In genomic region chr16:1689853-1690252, GRCh38 we compare ENCODE assay signal across 18 cellular contexts. TPM values are rescaled to one million over a fixed set of nuclear protein-coding genes. Genes with fewer than 3 reads are reported as not detected.
DNase-seq lines count a peak whose midpoint lies in the region; ATAC-seq and TF ChIP-seq lines count a peak whose summit lies in the region.
"Had no signal": no experiment of that assay in that cellular context is flagged by ENCODE, and none has a peak within 500 bp of the region (broad histone marks: within the 10 kb centered on the region; RNA-seq: fewer than 3 reads in every experiment).

No MANE protein-coding gene starts in this region.

- TF ChIP-seq CTCF in Calu3 (IDR thresholded peaks at IDR 0.05; ENCODE audit: unreplicated experiment) (no peak), foreskin keratinocyte (conservative IDR thresholded peaks at IDR 0.05) (no peak), prostate gland (IDR thresholded peaks at IDR 0.05) (no peak)

- intact Hi-C loops in Calu3 (cut with micrococcal nuclease; ENCODE audit: unreplicated experiment) (loop anchor here (5.0 kb wide), 1 partner anchor 78 kb away; the partner anchor contains the start of genes CRAMP1 and IFT140), prostate gland (cut with DNase I) (no loop called here)
- intact Hi-C loops in activated T-helper 2 cell treated with anti-CD3 and anti-CD28 coated beads, Interferon-gamma antibody, Interleukin-2, Interleukin-4, amounts not matched to agents 10 μg/mL and 5 μg/mL and 100 μg/mL, durations not matched to agents 14 hours and 24 hours and 36 hours (cut with micrococcal nuclease) = no loop called here

- H3K9me3 ChIP-seq in T-helper 17 cell (ENCODE audit: control insufficient read depth, low read length, poor library complexity, severe bottlenecking) = no peaks in the 10 kb centered on the region
- H3K9me3 ChIP-seq in prostate gland = no peaks in the 10 kb centered on the region

- H3K36me3 Mint-ChIP-seq in Calu3 (ENCODE audit: insufficient read depth, unreplicated experiment) (peaks cover 98% of the 10 kb centered on the region), T-helper 17 cell (ENCODE audit: low read depth) (no peaks in the 10 kb centered on the region)
- H3K36me3 Mint-ChIP-seq in activated T-helper 2 cell treated with anti-CD3 and anti-CD28 coated beads, Interferon-gamma antibody, Interleukin-2, Interleukin-4, amounts not matched to agents 10 μg/mL and 5 μg/mL and 100 μg/mL, durations not matched to agents 14 hours and 24 hours and 36 hours (ENCODE audit: low read depth) = peaks cover 77% of the 10 kb centered on the region
- peaks cover 53% of the 10 kb centered on the region for H3K36me3 Mint-ChIP-seq in stimulated activated memory B cell treated with anti-CD40 and anti-IgM and Interleukin-4, amounts not matched to agents 10 μg/mL and 1 μg/mL and 100 μg/mL, for 72 hours

- H3K27ac ChIP-seq in foreskin keratinocyte = peak overlapping the region; percentile 91
- H3K27ac ChIP-seq in prostate gland = peak overlapping the region; percentile 74 to 89
- H3K27ac ChIP-seq: SK-N-MC had no signal

- WGBS in prostate gland = 63% methylated on average over 13 of the region's 13 CpGs

- H3K4me1 ChIP-seq in foreskin keratinocyte (peaks cover 43% of the 10 kb centered on the region), prostate gland (replicated peaks) (peaks cover 19% of the 10 kb centered on the region)

- ATAC-seq in T-helper 17 cell (no peak), foreskin keratinocyte (no peak), GM18870 (IDR thresholded peaks at IDR 0.05; ENCODE audit: unreplicated experiment) (no peak)
- ATAC-seq in stimulated activated memory B cell treated with anti-CD40 and anti-IgM and Interleukin-4, amounts not matched to agents 10 μg/mL and 1 μg/mL and 100 μg/mL, for 72 hours = no peak
- ATAC-seq: K562, sciatic nerve had no signal

- CTCF ChIA-PET in Calu3 (lab: Charles Lee) = interaction anchor here (2.5 to 3.0 kb wide), 2 partner anchors 12 to 16 kb away, joined by 15 to 18 read pairs; partner anchors contain the start of genes JPT2 and MAPK8IP3

- DNase-seq in Calu3 (peak; percentile 31), T-helper 17 cell (no peak), foreskin keratinocyte (peak in 1 of 2 donors; percentile 60), prostate gland (ENCODE audit: low spot score) (no peak), AML-193 (lab: John Stamatoyannopoulos, UW) (no peak)
- no peak for DNase-seq in activated T-helper 2 cell treated with anti-CD3 and anti-CD28 coated beads, Interferon-gamma antibody, Interleukin-2, Interleukin-4, amounts not matched to agents 10 μg/mL and 5 μg/mL and 100 μg/mL, durations not matched to agents 14 hours and 24 hours and 36 hours (ENCODE audit: low spot score)
- DNase-seq: activated naive CD8-positive, alpha-beta T cell treated with anti-CD3 and anti-CD28 coated beads, Interleukin-2, amount 10 ng/mL, durations not matched to agents 7 days and 5 days; erythroblast; GF-D8; H9; left ventricle myocardium superior; NCI-H82 had no signal

- H3K4me3 Mint-ChIP-seq in Calu3 (ENCODE audit: low read depth, unreplicated experiment) = peak overlapping the region; percentile 56
- H3K4me3 Mint-ChIP-seq in T-helper 17 cell = no peak overlapping the region
- no peak overlapping the region for H3K4me3 Mint-ChIP-seq in activated T-helper 2 cell treated with anti-CD3 and anti-CD28 coated beads, Interferon-gamma antibody, Interleukin-2, Interleukin-4, amounts not matched to agents 10 μg/mL and 5 μg/mL and 100 μg/mL, durations not matched to agents 14 hours and 24 hours and 36 hours (ENCODE audit: low read depth)
- H3K4me3 Mint-ChIP-seq in stimulated activated memory B cell treated with anti-CD40 and anti-IgM and Interleukin-4, amounts not matched to agents 10 μg/mL and 1 μg/mL and 100 μg/mL, for 72 hours = no peak overlapping the region
- H3K4me3 Mint-ChIP-seq: activated naive CD8-positive, alpha-beta T cell treated with anti-CD3 and anti-CD28 coated beads, Interleukin-2, amount 10 ng/mL, durations not matched to agents 7 days and 5 days; H9; stimulated activated naive CD8-positive, alpha-beta T cell treated with anti-CD3 and anti-CD28 coated beads, Interleukin-15, Interleukin-2, amounts not matched to agents 100 ng/mL and 50 ng/mL, for 24 hours had no signal

- H3K27me3 ChIP-seq in foreskin keratinocyte = no peaks in the 10 kb centered on the region
- H3K27me3 ChIP-seq in prostate gland (replicated peaks; ENCODE audit: insufficient read depth) = no peaks in the 10 kb centered on the region

- BruUV-seq in Calu3 (replicated peaks; lab: Mats Ljungman, UMichigan) = no TSS peak

- peaks cover 0 to 17% of the 10 kb centered on the region in 2 donors for H3K36me3 ChIP-seq in prostate gland

- no peak overlapping the region for H3K4me3 ChIP-seq in prostate gland
- H3K4me3 ChIP-seq: K562, SK-N-MC had no signal

- no peaks in the 10 kb centered on the region for H3K27me3 Mint-ChIP-seq in Calu3 (ENCODE audit: unreplicated experiment)
- H3K27me3 Mint-ChIP-seq in T-helper 17 cell = no peaks in the 10 kb centered on the region
- H3K27me3 Mint-ChIP-seq in activated T-helper 2 cell treated with anti-CD3 and anti-CD28 coated beads, Interferon-gamma antibody, Interleukin-2, Interleukin-4, amounts not matched to agents 10 μg/mL and 5 μg/mL and 100 μg/mL, durations not matched to agents 14 hours and 24 hours and 36 hours (ENCODE audit: low read depth) = no peaks in the 10 kb centered on the region
- H3K27me3 Mint-ChIP-seq in stimulated activated memory B cell treated with anti-CD40 and anti-IgM and Interleukin-4, amounts not matched to agents 10 μg/mL and 1 μg/mL and 100 μg/mL, for 72 hours = no peaks in the 10 kb centered on the region
- H3K27me3 Mint-ChIP-seq: activated naive CD8-positive, alpha-beta T cell treated with anti-CD3 and anti-CD28 coated beads, Interleukin-2, amount 10 ng/mL, durations not matched to agents 7 days and 5 days; stimulated activated naive CD8-positive, alpha-beta T cell treated with anti-CD3 and anti-CD28 coated beads, Interleukin-15, Interleukin-2, amounts not matched to agents 100 ng/mL and 50 ng/mL, for 24 hours had no signal

- TF ChIP-seq POLR2A in prostate gland (IDR thresholded peaks at IDR 0.05) = no peak

- peak overlapping the region; percentile 91 for H3K27ac Mint-ChIP-seq in Calu3 (ENCODE audit: unreplicated experiment)
- H3K27ac Mint-ChIP-seq in T-helper 17 cell = peak overlapping the region; percentile 3
- H3K27ac Mint-ChIP-seq in activated T-helper 2 cell treated with anti-CD3 and anti-CD28 coated beads, Interferon-gamma antibody, Interleukin-2, Interleukin-4, amounts not matched to agents 10 μg/mL and 5 μg/mL and 100 μg/mL, durations not matched to agents 14 hours and 24 hours and 36 hours = no peak overlapping the region
- no peak overlapping the region for H3K27ac Mint-ChIP-seq in stimulated activated memory B cell treated with anti-CD40 and anti-IgM and Interleukin-4, amounts not matched to agents 10 μg/mL and 1 μg/mL and 100 μg/mL, for 72 hours
- H3K27ac Mint-ChIP-seq: activated naive CD8-positive, alpha-beta T cell treated with anti-CD3 and anti-CD28 coated beads, Interleukin-2, amount 10 ng/mL, durations not matched to agents 7 days and 5 days; stimulated activated naive CD8-positive, alpha-beta T cell treated with anti-CD3 and anti-CD28 coated beads, Interleukin-15, Interleukin-2, amounts not matched to agents 100 ng/mL and 50 ng/mL, for 24 hours had no signal

- H3K4me1 Mint-ChIP-seq in Calu3 (ENCODE audit: low read depth, unreplicated experiment) = peaks cover 50% of the 10 kb centered on the region
- peaks cover 4% of the 10 kb centered on the region for H3K4me1 Mint-ChIP-seq in T-helper 17 cell
- no peaks in the 10 kb centered on the region for H3K4me1 Mint-ChIP-seq in activated T-helper 2 cell treated with anti-CD3 and anti-CD28 coated beads, Interferon-gamma antibody, Interleukin-2, Interleukin-4, amounts not matched to agents 10 μg/mL and 5 μg/mL and 100 μg/mL, durations not matched to agents 14 hours and 24 hours and 36 hours (ENCODE audit: low read depth)
- H3K4me1 Mint-ChIP-seq in stimulated activated memory B cell treated with anti-CD40 and anti-IgM and Interleukin-4, amounts not matched to agents 10 μg/mL and 1 μg/mL and 100 μg/mL, for 72 hours = peaks cover 5% of the 10 kb centered on the region
- H3K4me1 Mint-ChIP-seq: H9 had no signal

- H3K9me3 Mint-ChIP-seq in Calu3 (ENCODE audit: low read depth, unreplicated experiment) = no peaks in the 10 kb centered on the region
- H3K9me3 Mint-ChIP-seq in activated T-helper 2 cell treated with anti-CD3 and anti-CD28 coated beads, Interferon-gamma antibody, Interleukin-2, Interleukin-4, amounts not matched to agents 10 μg/mL and 5 μg/mL and 100 μg/mL, durations not matched to agents 14 hours and 24 hours and 36 hours = no peaks in the 10 kb centered on the region
- H3K9me3 Mint-ChIP-seq in stimulated activated memory B cell treated with anti-CD40 and anti-IgM and Interleukin-4, amounts not matched to agents 10 μg/mL and 1 μg/mL and 100 μg/mL, for 72 hours = no peaks in the 10 kb centered on the region
- H3K9me3 Mint-ChIP-seq: activated naive CD8-positive, alpha-beta T cell treated with anti-CD3 and anti-CD28 coated beads, Interleukin-2, amount 10 ng/mL, durations not matched to agents 7 days and 5 days; H9; stimulated activated naive CD8-positive, alpha-beta T cell treated with anti-CD3 and anti-CD28 coated beads, Interleukin-15, Interleukin-2, amounts not matched to agents 100 ng/mL and 50 ng/mL, for 24 hours had no signal

RNA-seq across cellular contexts. Expression of gene JPT2, which starts 11.8 kb away (rescaled TPM):
- total RNA-seq in Calu3 (2022) = 167 and 185 TPM in 2 replicates
- 10 to 100 TPM; 11.6 to 14.4 TPM for total RNA-seq in T-helper 17 cell
- total RNA-seq in foreskin keratinocyte = 131 and 146 TPM in 2 replicates
- polyA plus RNA-seq in foreskin keratinocyte = 97.9 and 101 TPM in 2 replicates
- 10 to 100 TPM; 56.6 to 75.3 TPM for total RNA-seq in prostate gland
- 95.0 and 98.0 TPM in 2 replicates for total RNA-seq in activated T-helper 2 cell treated with anti-CD3 and anti-CD28 coated beads, Interferon-gamma antibody, Interleukin-2, Interleukin-4, amounts not matched to agents 10 μg/mL and 5 μg/mL and 100 μg/mL, durations not matched to agents 14 hours and 24 hours and 36 hours

RNA-seq across cellular contexts. Expression of gene MAPK8IP3, which starts 16.1 kb away (rescaled TPM):
- total RNA-seq in Calu3 (2022) (104 and 110 TPM in 2 replicates), T-helper 17 cell (100 to 1,000 TPM; 221 to 247 TPM), foreskin keratinocyte (22.4 and 28.2 TPM in 2 replicates), prostate gland (100 to 1,000 TPM in 1 of 2 donors, 10 to 100 TPM in 1; 56.0 to 157 TPM)
- 8.5 and 10.6 TPM in 2 replicates for polyA plus RNA-seq in foreskin keratinocyte
- 74.8 and 77.5 TPM in 2 replicates for total RNA-seq in activated T-helper 2 cell treated with anti-CD3 and anti-CD28 coated beads, Interferon-gamma antibody, Interleukin-2, Interleukin-4, amounts not matched to agents 10 μg/mL and 5 μg/mL and 100 μg/mL, durations not matched to agents 14 hours and 24 hours and 36 hours

Comparison
In these comparisons a context has a peak if more than half of its experiments do, and no peak if none do; other contexts are left out.
1. H3K27ac Mint-ChIP-seq: peak in Calu3 (single experiment) and T-helper 17 cell (single experiment); none in activated T-helper 2 cell treated with anti-CD3 and anti-CD28 coated beads, Interferon-gamma antibody, Interleukin-2, Interleukin-4, amounts not matched to agents 10 μg/mL and 5 μg/mL and 100 μg/mL, durations not matched to agents 14 hours and 24 hours and 36 hours (single experiment) and stimulated activated memory B cell treated with anti-CD40 and anti-IgM and Interleukin-4, amounts not matched to agents 10 μg/mL and 1 μg/mL and 100 μg/mL, for 72 hours (single experiment).